9 cellular contexts compared by ENCODE assay signal in the genomic region with DNA sequence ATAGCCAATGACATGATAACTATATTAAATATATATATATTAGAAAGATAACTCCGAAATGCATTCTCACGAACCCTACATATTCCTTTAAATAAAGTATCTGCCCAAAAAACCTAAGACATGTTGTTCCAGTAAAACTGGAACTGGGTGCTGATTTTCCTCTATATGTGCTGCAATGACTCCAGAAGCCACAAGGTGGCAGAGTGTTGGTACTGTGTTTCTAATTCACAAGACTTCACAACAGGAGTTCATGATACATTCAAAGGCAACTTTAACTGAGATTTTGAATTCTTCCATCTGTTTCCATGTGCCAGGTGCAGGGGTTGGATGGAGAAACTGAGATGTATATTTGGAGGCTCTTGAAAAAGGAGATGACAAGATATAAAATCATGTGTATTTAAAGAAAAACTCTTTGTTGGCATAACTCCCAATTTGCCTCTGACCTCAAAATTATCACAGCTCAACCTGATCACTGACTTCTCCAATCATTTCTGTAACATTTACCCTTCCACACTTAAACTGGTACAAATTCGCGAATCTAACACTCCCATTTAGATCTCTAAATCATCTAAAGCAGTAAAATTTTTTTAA.
A peak's percentile ranks its signal among the peaks of the same experiment; 100 is the strongest.
DNase-seq lines count a peak whose midpoint lies in the region; ATAC-seq and TF ChIP-seq lines count a peak whose summit lies in the region.
"Had no signal": no experiment of that assay in that cellular context is flagged by ENCODE, and none has a peak within 500 bp of the region (broad histone marks: within the 10 kb centered on the region; RNA-seq: fewer than 3 reads in every experiment).

No MANE protein-coding gene starts in this region.

- intact Hi-C loops in activated CD8-positive, alpha-beta T cell treated with anti-CD3 and anti-CD28 coated beads for 36 hours (cut with micrococcal nuclease): no loop called here
- intact Hi-C loops in left ventricle myocardium superior (cut with micrococcal nuclease) (loop anchor here (10.0 kb wide), 1 partner anchor 550 kb away; no protein-coding TSS in a partner anchor), sigmoid colon (cut with DNase I) (loop anchor here (5.0 kb wide), 1 partner anchor 547 kb away; no protein-coding TSS in a partner anchor)

- H3K27ac ChIP-seq in GM23248 (no peak overlapping the region), sigmoid colon (no peak overlapping the region)

- H3K27ac Mint-ChIP-seq in activated CD8-positive, alpha-beta T cell treated with anti-CD3 and anti-CD28 coated beads for 36 hours: no peak overlapping the region
- H3K27ac Mint-ChIP-seq: IgD-negative memory B cell had no signal

- TF ChIP-seq EP300 in sigmoid colon (IDR thresholded peaks at IDR 0.05): no peak

- no peaks in the 10 kb centered on the region for H3K79me2 ChIP-seq in GM23248 (ENCODE audit: insufficient read depth)

- H3K27me3 ChIP-seq in GM23248 (replicated peaks; ENCODE audit: insufficient read depth) (no peaks in the 10 kb centered on the region), sigmoid colon (no peaks in the 10 kb centered on the region)

- no peaks in the 10 kb centered on the region for H3F3A ChIP-seq in GM23248 (ENCODE audit: insufficient read depth)

- H3K9ac ChIP-seq in GM23248: no peak overlapping the region

- H3K9me2 ChIP-seq in GM23248 (ENCODE audit: insufficient read depth): no peaks in the 10 kb centered on the region

- H2AFZ ChIP-seq in GM23248: no peak overlapping the region

- peak; percentile 49 for ATAC-seq in activated CD8-positive, alpha-beta T cell treated with anti-CD3 and anti-CD28 coated beads for 36 hours
- no peak for ATAC-seq in left ventricle myocardium superior

- TF ChIP-seq POLR2A in sigmoid colon (IDR thresholded peaks at IDR 0.05): no peak

- H3K4me1 ChIP-seq in GM23248 (ENCODE audit: insufficient read depth) (no peaks in the 10 kb centered on the region), sigmoid colon (no peaks in the 10 kb centered on the region)

- no peaks in the 10 kb centered on the region for H3K9me3 Mint-ChIP-seq in activated CD8-positive, alpha-beta T cell treated with anti-CD3 and anti-CD28 coated beads for 36 hours
- H3K9me3 Mint-ChIP-seq: IgD-negative memory B cell had no signal

- CTCF ChIA-PET in activated CD8-positive, alpha-beta T cell treated with anti-CD3 and anti-CD28 coated beads for 36 hours (lab: Charles Lee): interaction anchor here (0.7 to 2.0 kb wide), 8 partner anchors 10 to 548 kb away, joined by 3 to 8 read pairs (median 3); no protein-coding TSS in a partner anchor

- DNase-seq in A172 (ENCODE audit: low spot score): peak; percentile 61
- peak; percentile 85 for DNase-seq in DMS53 (lab: John Stamatoyannopoulos, UW)
- DNase-seq in GM23248: peak; percentile 63
- peak; percentile 38 for DNase-seq in MV-4-11 (lab: John Stamatoyannopoulos, UW)
- peak; percentile 60 for DNase-seq in activated CD8-positive, alpha-beta T cell treated with anti-CD3 and anti-CD28 coated beads for 36 hours
- DNase-seq in left ventricle myocardium superior: peak; percentile 22
- no peak for DNase-seq in sigmoid colon
- DNase-seq in epidermal melanocyte (ENCODE audit: insufficient read length, low spot score): no peak

- H3K4me3 ChIP-seq in GM23248: no peak overlapping the region
- H3K4me3 ChIP-seq in sigmoid colon: no peak overlapping the region

- H4K20me1 ChIP-seq in GM23248 (ENCODE audit: insufficient read depth): no peaks in the 10 kb centered on the region

- H3K9me3 ChIP-seq in GM23248 (ENCODE audit: low read depth): no peaks in the 10 kb centered on the region
- no peaks in the 10 kb centered on the region for H3K9me3 ChIP-seq in sigmoid colon

- in situ Hi-C loops in GM23248 (cut with MboI): loop anchor here (5.0 kb wide), 1 partner anchor 143 kb away; no protein-coding TSS in a partner anchor

- POLR2A ChIA-PET in activated CD8-positive, alpha-beta T cell treated with anti-CD3 and anti-CD28 coated beads for 36 hours (lab: Charles Lee): no interaction called here

- no peaks in the 10 kb centered on the region for H3K4me1 Mint-ChIP-seq in activated CD8-positive, alpha-beta T cell treated with anti-CD3 and anti-CD28 coated beads for 36 hours (ENCODE audit: low read depth)
- H3K4me1 Mint-ChIP-seq: IgD-negative memory B cell had no signal

- peak; percentile 67 for TF ChIP-seq CTCF in activated CD8-positive, alpha-beta T cell treated with anti-CD3 and anti-CD28 coated beads for 36 hours (IDR thresholded peaks at IDR 0.05)
- TF ChIP-seq CTCF in sigmoid colon (IDR thresholded peaks at IDR 0.05): peak in 3 of 4 experiments; percentile 30 to 70 (median 36)

- H3K36me3 Mint-ChIP-seq in activated CD8-positive, alpha-beta T cell treated with anti-CD3 and anti-CD28 coated beads for 36 hours (ENCODE audit: low read depth): no peaks in the 10 kb centered on the region
- H3K36me3 Mint-ChIP-seq: IgD-negative memory B cell had no signal

- no peaks in the 10 kb centered on the region for H3K27me3 Mint-ChIP-seq in activated CD8-positive, alpha-beta T cell treated with anti-CD3 and anti-CD28 coated beads for 36 hours
- H3K27me3 Mint-ChIP-seq: IgD-negative memory B cell had no signal

- H3K36me3 ChIP-seq in GM23248 (ENCODE audit: low read depth) (no peaks in the 10 kb centered on the region), sigmoid colon (no peaks in the 10 kb centered on the region)

- WGBS in GM23248 (ENCODE audit: low coverage in 1 of 2, low lambda C conversion rate in 2 of 2, missing lambda C conversion rate in 2 of 2), 2 experiments: 26 to 27% methylated on average over 4 of the region's 4 CpGs
- whole genome bisulfite sequencing in sigmoid colon, 2 donors: 16 to 22% methylated on average over 4 of the region's 4 CpGs

- H3K4me3 Mint-ChIP-seq in activated CD8-positive, alpha-beta T cell treated with anti-CD3 and anti-CD28 coated beads for 36 hours: no peak overlapping the region
- H3K4me3 Mint-ChIP-seq: IgD-negative memory B cell had no signal

- H3K4me2 ChIP-seq in GM23248 (ENCODE audit: unreplicated experiment): no peak overlapping the region

Comparison
In these comparisons a context has a peak if more than half of its experiments do, and no peak if none do; other contexts are left out.
1. DNase-seq: peak in A172 (single experiment), DMS53 (single experiment), GM23248 (single experiment), MV-4-11 (single experiment), activated CD8-positive, alpha-beta T cell treated with anti-CD3 and anti-CD28 coated beads for 36 hours (single experiment) and left ventricle myocardium superior (single experiment); none in sigmoid colon (single experiment) and epidermal melanocyte (single experiment).